ENCODE assay signal across 8 cellular contexts in the genomic region with DNA sequence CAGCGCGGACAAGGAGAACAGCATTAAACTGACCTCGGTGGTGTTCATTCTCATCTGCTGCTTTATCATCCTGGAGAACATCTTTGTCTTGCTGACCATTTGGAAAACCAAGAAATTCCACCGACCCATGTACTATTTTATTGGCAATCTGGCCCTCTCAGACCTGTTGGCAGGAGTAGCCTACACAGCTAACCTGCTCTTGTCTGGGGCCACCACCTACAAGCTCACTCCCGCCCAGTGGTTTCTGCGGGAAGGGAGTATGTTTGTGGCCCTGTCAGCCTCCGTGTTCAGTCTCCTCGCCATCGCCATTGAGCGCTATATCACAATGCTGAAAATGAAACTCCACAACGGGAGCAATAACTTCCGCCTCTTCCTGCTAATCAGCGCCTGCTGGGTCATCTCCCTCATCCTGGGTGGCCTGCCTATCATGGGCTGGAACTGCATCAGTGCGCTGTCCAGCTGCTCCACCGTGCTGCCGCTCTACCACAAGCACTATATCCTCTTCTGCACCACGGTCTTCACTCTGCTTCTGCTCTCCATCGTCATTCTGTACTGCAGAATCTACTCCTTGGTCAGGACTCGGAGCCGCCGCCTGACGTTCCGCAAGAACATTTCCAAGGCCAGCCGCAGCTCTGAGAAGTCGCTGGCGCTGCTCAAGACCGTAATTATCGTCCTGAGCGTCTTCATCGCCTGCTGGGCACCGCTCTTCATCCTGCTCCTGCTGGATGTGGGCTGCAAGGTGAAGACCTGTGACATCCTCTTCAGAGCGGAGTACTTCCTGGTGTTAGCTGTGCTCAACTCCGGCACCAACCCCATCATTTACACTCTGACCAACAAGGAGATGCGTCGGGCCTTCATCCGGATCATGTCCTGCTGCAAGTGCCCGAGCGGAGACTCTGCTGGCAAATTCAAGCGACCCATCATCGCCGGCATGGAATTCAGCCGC. TPM values are rescaled to one million over a fixed set of nuclear protein-coding genes. Genes with fewer than 3 reads are reported as not detected.
DNase-seq lines count a peak whose midpoint lies in the region; ATAC-seq, FAIRE-seq and TF ChIP-seq lines count a peak whose summit lies in the region.

No MANE protein-coding gene starts in this region.

- CTCF ChIA-PET in HepG2 (lab: Yijun Ruan, JAX; ENCODE audit: low intra/inter-chr PET ratio, low total read pairs) = interaction anchor here (2.6 kb wide), 1 partner anchor 318 kb away, joined by 12 read pairs; no protein-coding TSS in a partner anchor

- no peak for FAIRE-seq in HepG2 (lab: Jason Lieb, UNC)

- intact Hi-C loops in HepG2 (cut with micrococcal nuclease; ENCODE audit: unreplicated experiment) = loop anchor here (10.0 kb wide), 1 partner anchor 105 kb away; no protein-coding TSS in a partner anchor

- in situ Hi-C loops in HepG2 (cut with HindIII; ENCODE audit: extremely low pct_ligation_motif_present, low pct_unique_long_range_greater_than_20kb) = loop anchor here (5.0 kb wide), 1 partner anchor 312 kb away; no protein-coding TSS in a partner anchor

- H3K9me3 ChIP-seq in HepG2 (ENCODE audit: low read length) = no peaks in the 10 kb centered on the region

- H4K20me1 ChIP-seq in HepG2 (ENCODE audit: insufficient read depth, low read length) = no peaks in the 10 kb centered on the region

- no peaks in the 10 kb centered on the region for H3K79me2 ChIP-seq in HepG2 (ENCODE audit: insufficient read depth, low read length)

- no peak overlapping the region for H2AFZ ChIP-seq in HepG2 (ENCODE audit: low read length)

- no peak for TF ChIP-seq POLR2A in HepG2 (IDR thresholded peaks at IDR 0.05; ENCODE audit: insufficient read depth in 1 of 2, low read depth in 2 of 2, low read length in 2 of 2)

- TF ChIP-seq RAD21 in HepG2 (CRISPR knock-in tag; IDR thresholded peaks at IDR 0.05) = no peak

- ATAC-seq in HepG2 = no peak
- ATAC-seq in HG03457 (IDR thresholded peaks at IDR 0.05; ENCODE audit: unreplicated experiment) = no peak
- ATAC-seq in GM21526 (IDR thresholded peaks at IDR 0.05; ENCODE audit: low FRiP score, unreplicated experiment) = no peak

- peaks cover 9 to 38% of the 10 kb centered on the region in 2 experiments for H3K27me3 ChIP-seq in HepG2 (ENCODE audit: control insufficient read depth in 1 of 2, insufficient read depth in 2 of 2, low read length in 2 of 2)

- POLR2A ChIA-PET in HepG2 (lab: Yijun Ruan, JAX) = no interaction called here

- H3K4me1 ChIP-seq in HepG2 (ENCODE audit: insufficient read depth, low read length) = peaks cover 28% of the 10 kb centered on the region

- 80% methylated on average over 34 of the region's 42 CpGs for WGBS in HepG2 (ENCODE audit: low lambda C conversion rate)

- no peak overlapping the region for H3K9ac ChIP-seq in HepG2 (ENCODE audit: insufficient read depth, low read depth, low read length)

- TF ChIP-seq EP300 in HepG2 (IDR thresholded peaks at IDR 0.05; ENCODE audit: low read depth in 2 of 2, low read length in 2 of 2) (no peak), HepG2 (CRISPR knock-in tag; IDR thresholded peaks at IDR 0.05; ENCODE audit: borderline replicate concordance) (no peak)

- H3K27ac ChIP-seq in HepG2 (ENCODE audit: extremely low read length, insufficient read depth, low read length) = no peak overlapping the region

- no peak for TF ChIP-seq CTCF in HepG2 (CRISPR knock-in tag; IDR thresholded peaks at IDR 0.05)

- H3K4me3 ChIP-seq in HepG2 (replicated peaks in 1 of 3; ENCODE audit: insufficient read depth in 1 of 3, low read depth in 2 of 3, low read length in 3 of 3) = no peak overlapping the region

- no TSS peak for BruUV-seq in HepG2 (replicated peaks; lab: Mats Ljungman, UMichigan)

- no peaks in the 10 kb centered on the region for H3K36me3 ChIP-seq in HepG2 (replicated peaks in 1 of 2; ENCODE audit: control insufficient read depth in 1 of 2, insufficient read depth in 2 of 2, low read length in 2 of 2)

- peak; percentile 77 for DNase-seq in NCI-H2227 treated with DMSO at 0.1 percent for 48 hours (lab: John Stamatoyannopoulos, UW)
- peak; percentile 41 for DNase-seq in activated T-helper 1 cell treated with Interleukin-2 at 50 U/mL for 16 hours (ENCODE audit: low read depth)
- no peak for DNase-seq in HepG2 (ENCODE audit: low spot score)
- peak; percentile 62 for DNase-seq in stimulated activated naive CD4-positive, alpha-beta T cell treated with Interleukin-2 at 50 U/mL for 16 hours (lab: John Stamatoyannopoulos, UW)
- DNase-seq in NCI-H524 (lab: John Stamatoyannopoulos, UW) = no peak
- DNase-seq in NCI-H526 (lab: John Stamatoyannopoulos, UW) = no peak

- no peak overlapping the region for H3K4me2 ChIP-seq in HepG2 (ENCODE audit: low read depth, low read length)

TF ChIP-seq in HepG2, 621 proteins besides CTCF, POLR2A, EP300 and RAD21:
- TF ChIP-seq, protein P1, sequence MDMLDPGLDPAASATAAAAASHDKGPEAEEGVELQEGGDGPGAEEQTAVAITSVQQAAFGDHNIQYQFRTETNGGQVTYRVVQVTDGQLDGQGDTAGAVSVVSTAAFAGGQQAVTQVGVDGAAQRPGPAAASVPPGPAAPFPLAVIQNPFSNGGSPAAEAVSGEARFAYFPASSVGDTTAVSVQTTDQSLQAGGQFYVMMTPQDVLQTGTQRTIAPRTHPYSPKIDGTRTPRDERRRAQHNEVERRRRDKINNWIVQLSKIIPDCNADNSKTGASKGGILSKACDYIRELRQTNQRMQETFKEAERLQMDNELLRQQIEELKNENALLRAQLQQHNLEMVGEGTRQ (IDR thresholded peaks at IDR 0.05; ENCODE audit: low read depth, low read length) = no peak
- TF ChIP-seq, protein P1 (CRISPR knock-in tag; IDR thresholded peaks at IDR 0.05; ENCODE audit: borderline replicate concordance) = no peak
- TF ChIP-seq ZNF501 (CRISPR knock-in tag; IDR thresholded peaks at IDR 0.05) (peak; percentile 37; the same call in 1 of the 2 replicates), KLF13 (CRISPR knock-in tag; IDR thresholded peaks at IDR 0.05) (0 out of 2 replicates have a peak, but pooled peaks have one; percentile 55)
TF ChIP-seq in HepG2: peak in this region for 2.

RNA-seq across cellular contexts. Expression of a gene that starts 2.5 kb away (rescaled TPM):
- total RNA-seq in HepG2 (2016; rRNA removed; fragmentation: Illumina TruSeq; extraction: Trizol) = not detected in 2 replicates
- total RNA-seq in HepG2 (2016; cell fraction: cytosol; rRNA removed; fragmentation: Illumina TruSeq; extraction: Trizol; ENCODE audit: low read depth) = not detected in 2 replicates
- not detected in 2 replicates for total RNA-seq in HepG2 (2016; cell fraction: insoluble cytoplasmic fraction; rRNA removed; fragmentation: Illumina TruSeq; extraction: Trizol)
- total RNA-seq in HepG2 (2016; cell fraction: membrane; rRNA removed; fragmentation: Illumina TruSeq; extraction: Trizol) = not detected in 2 replicates
- total RNA-seq in HepG2 (2016; cell fraction: nucleus; rRNA removed; fragmentation: Illumina TruSeq; extraction: Trizol) = not detected in 2 replicates
- polyA plus RNA-seq in HepG2 (2011; rRNA removed) = not detected in 2 replicates
- polyA plus RNA-seq in HepG2 (2011; cell fraction: cytosol; rRNA removed) = not detected in 2 replicates
- not detected in 2 replicates for polyA plus RNA-seq in HepG2 (2011; cell fraction: nucleus; rRNA removed)
- polyA plus RNA-seq in HepG2 (2012) = not detected in 2 replicates
- not detected in 2 replicates for polyA plus RNA-seq in HepG2 (2016; cell fraction: cytosol; fragmentation: Illumina TruSeq; extraction: Trizol; ENCODE audit: low read depth)
- not detected in 2 replicates for polyA plus RNA-seq in HepG2 (2016; cell fraction: insoluble cytoplasmic fraction; fragmentation: Illumina TruSeq; extraction: Trizol; ENCODE audit: low read depth)
- polyA plus RNA-seq in HepG2 (2016; cell fraction: membrane; fragmentation: Illumina TruSeq; extraction: Trizol; ENCODE audit: low read depth) = not detected in 2 replicates
- not detected in 2 replicates for polyA plus RNA-seq in HepG2 (2016; cell fraction: nucleus; fragmentation: Illumina TruSeq; extraction: Trizol; ENCODE audit: insufficient read depth, low read depth)
- polyA minus RNA-seq in HepG2 (2011; rRNA and poly(A)+ RNA removed; ENCODE audit: low replicate concordance) = 0.33 TPM in 1 of 2 replicates, not detected in the other
- not detected in 2 replicates for polyA minus RNA-seq in HepG2 (2011; cell fraction: cytosol; rRNA and poly(A)+ RNA removed)
- polyA minus RNA-seq in HepG2 (2011; cell fraction: nucleus; rRNA and poly(A)+ RNA removed) = not detected in 2 replicates

Comparison
In these comparisons a context has a peak if more than half of its experiments do, and no peak if none do; other contexts are left out.
1. DNase-seq: peak in NCI-H2227 treated with DMSO at 0.1 percent for 48 hours (single experiment), activated T-helper 1 cell treated with Interleukin-2 at 50 U/mL for 16 hours (single experiment) and stimulated activated naive CD4-positive, alpha-beta T cell treated with Interleukin-2 at 50 U/mL for 16 hours (single experiment); none in HepG2 (single experiment), NCI-H524 (0 of 2) and NCI-H526 (0 of 2).